8 cellular contexts compared by ENCODE assay signal in genomic region chr16:67150058-67150832, GRCh38. TPM values are rescaled to one million over a fixed set of nuclear protein-coding genes. Genes with fewer than 3 reads are reported as not detected.
DNase-seq lines count a peak whose midpoint lies in the region; ATAC-seq and TF ChIP-seq lines count a peak whose summit lies in the region.

No MANE protein-coding gene starts in this region.

- peak in 4 of 5 donors; percentile 49 to 54 (median 52) for DNase-seq in CD4-positive, alpha-beta memory T cell
- DNase-seq in NCI-H2227 (lab: John Stamatoyannopoulos, UW; ENCODE audit: unreplicated experiment) (peak; percentile 80), hepatic stellate cell (ENCODE audit: low spot score) (peak; percentile 73), gastrocnemius medialis (no peak), HK-2 (ENCODE audit: unreplicated experiment) (no peak), SIG-M5 treated with dmso at 0.1 percent for 504 hours (lab: John Stamatoyannopoulos, UW; ENCODE audit: unreplicated experiment) (no peak)
- DNase-seq in activated naive CD8-positive, alpha-beta T cell treated with anti-CD3 and anti-CD28 coated beads, Interleukin-2, amount 10 ng/mL, durations not matched to agents 7 days and 5 days: peak; percentile 74

- no peak for TF ChIP-seq POLR2A in gastrocnemius medialis (IDR thresholded peaks at IDR 0.05)

- peak overlapping the region in 7 of 8 donors; percentile 43 to 86 (median 83) for H3K4me3 Mint-ChIP-seq in CD4-positive, alpha-beta memory T cell
- H3K4me3 Mint-ChIP-seq in activated naive CD8-positive, alpha-beta T cell treated with anti-CD3 and anti-CD28 coated beads, Interleukin-2, amount 10 ng/mL, durations not matched to agents 7 days and 5 days: peak overlapping the region; percentile 74

- POLR2A ChIA-PET in CD4-positive, alpha-beta memory T cell (lab: Charles Lee; ENCODE audit: partially characterized antibody): interaction anchor here (0.7 to 7.2 kb wide), 16 partner anchors 13 to 174 kb away, joined by 3 to 174 read pairs (median 4); partner anchors contain the start of genes CBFB, FBXL8, HSF4 and NOL3
- POLR2A ChIA-PET in activated naive CD8-positive, alpha-beta T cell treated with anti-CD3 and anti-CD28 coated beads, Interleukin-2, amount 10 ng/mL, durations not matched to agents 7 days and 5 days (lab: Charles Lee): interaction anchor here (0.6 to 2.8 kb wide), 10 partner anchors 10 to 298 kb away, joined by 3 to 16 read pairs (median 4); partner anchors contain the start of genes CBFB, FBXL8 and TRADD

- peaks cover 27% of the 10 kb centered on the region for H3K4me1 ChIP-seq in CD4-positive, alpha-beta memory T cell (ENCODE audit: insufficient read depth, low read length)
- H3K4me1 ChIP-seq in gastrocnemius medialis: peaks cover 3 to 19% of the 10 kb centered on the region in 2 donors

- peak overlapping the region; percentile 52 for H3K27ac ChIP-seq in CD4-positive, alpha-beta memory T cell (ENCODE audit: low read depth, low read length)
- peak overlapping the region; percentile 54 to 76 (median 70) for H3K27ac ChIP-seq in gastrocnemius medialis

- in situ Hi-C loops in gastrocnemius medialis (cut with MboI; ENCODE audit: low sequenced_read_pairs in 4 of 4): loop anchor here in 3 of 4 donors (10.0 kb wide), 3 partner anchors 135 to 185 kb away; partner anchors contain the start of gene CES3 (in 1 of the 3)

- no peaks in the 10 kb centered on the region for H3K27me3 Mint-ChIP-seq in CD4-positive, alpha-beta memory T cell
- H3K27me3 Mint-ChIP-seq in activated naive CD8-positive, alpha-beta T cell treated with anti-CD3 and anti-CD28 coated beads, Interleukin-2, amount 10 ng/mL, durations not matched to agents 7 days and 5 days: peaks cover 5% of the 10 kb centered on the region

- H3K27ac Mint-ChIP-seq in CD4-positive, alpha-beta memory T cell: peak overlapping the region in 1 of 7 donors; percentile 82
- H3K27ac Mint-ChIP-seq in activated naive CD8-positive, alpha-beta T cell treated with anti-CD3 and anti-CD28 coated beads, Interleukin-2, amount 10 ng/mL, durations not matched to agents 7 days and 5 days: no peak overlapping the region

- H3K36me3 Mint-ChIP-seq in CD4-positive, alpha-beta memory T cell: peaks cover 11 to 17% of the 10 kb centered on the region in 2 donors
- H3K36me3 Mint-ChIP-seq in activated naive CD8-positive, alpha-beta T cell treated with anti-CD3 and anti-CD28 coated beads, Interleukin-2, amount 10 ng/mL, durations not matched to agents 7 days and 5 days: peaks cover 20% of the 10 kb centered on the region

- intact Hi-C loops in CD4-positive, alpha-beta memory T cell (cut with micrococcal nuclease): loop anchor here (1.0 to 2.0 kb wide), 2 partner anchors 9 to 41 kb away; partner anchors contain the start of genes FBXL8, PHAF1 and TRADD
- intact Hi-C loops in gastrocnemius medialis (cut with DNase I; ENCODE audit: low total_unique reads): no loop called here

- peaks cover 4% of the 10 kb centered on the region for H3K36me3 ChIP-seq in CD4-positive, alpha-beta memory T cell (ENCODE audit: insufficient read depth, low read length)
- peaks cover 0 to 36% of the 10 kb centered on the region in 2 donors for H3K36me3 ChIP-seq in gastrocnemius medialis

- H3K4me1 Mint-ChIP-seq in CD4-positive, alpha-beta memory T cell: peaks cover 21 to 48% (median 29%) of the 10 kb centered on the region in 4 donors
- H3K4me1 Mint-ChIP-seq in activated naive CD8-positive, alpha-beta T cell treated with anti-CD3 and anti-CD28 coated beads, Interleukin-2, amount 10 ng/mL, durations not matched to agents 7 days and 5 days: peaks cover 29% of the 10 kb centered on the region

- ATAC-seq in GM21381 (IDR thresholded peaks at IDR 0.05; ENCODE audit: unreplicated experiment): peak; percentile 36
- peak; percentile 70 for ATAC-seq in activated naive CD8-positive, alpha-beta T cell treated with anti-CD3 and anti-CD28 coated beads, Interleukin-2, amount 10 ng/mL, durations not matched to agents 7 days and 5 days (ENCODE audit: low read depth)
- ATAC-seq in gastrocnemius medialis: peak; percentile 4 to 13

- no peak for TF ChIP-seq CTCF in gastrocnemius medialis (IDR thresholded peaks at IDR 0.05 in 4 of 5, conservative IDR thresholded peaks at IDR 0.05 in 1 of 5)

- H3K9me3 ChIP-seq in CD4-positive, alpha-beta memory T cell (ENCODE audit: control insufficient read depth in 1 of 2, low read length in 2 of 2): no peaks in the 10 kb centered on the region
- no peaks in the 10 kb centered on the region for H3K9me3 ChIP-seq in gastrocnemius medialis

- CTCF ChIA-PET in CD4-positive, alpha-beta memory T cell (lab: Charles Lee; ENCODE audit: partially characterized antibody): interaction anchor here (1.0 to 13.4 kb wide), 7 partner anchors 10 to 173 kb away, joined by 3 to 187 read pairs (median 7); partner anchors contain the start of genes FBXL8 and TRADD

- peaks cover 0 to 5% (median 0%) of the 10 kb centered on the region in 8 donors for H3K9me3 Mint-ChIP-seq in CD4-positive, alpha-beta memory T cell
- H3K9me3 Mint-ChIP-seq in activated naive CD8-positive, alpha-beta T cell treated with anti-CD3 and anti-CD28 coated beads, Interleukin-2, amount 10 ng/mL, durations not matched to agents 7 days and 5 days: no peaks in the 10 kb centered on the region

- no peaks in the 10 kb centered on the region for H3K27me3 ChIP-seq in CD4-positive, alpha-beta memory T cell (ENCODE audit: insufficient read depth, low read length)
- H3K27me3 ChIP-seq in gastrocnemius medialis: peaks cover 3 to 12% (median 4%) of the 10 kb centered on the region in 3 donors

- peak overlapping the region; percentile 29 to 69 for H3K4me3 ChIP-seq in CD4-positive, alpha-beta memory T cell (ENCODE audit: low read length in 2 of 2)
- H3K4me3 ChIP-seq in gastrocnemius medialis: peak overlapping the region; percentile 60 to 82 (median 67)

RNA-seq across cellular contexts. Expression of gene B3GNT9, which starts 0.6 kb away (rescaled TPM):
- 10 to 100 TPM; 10.0 to 10.4 TPM for total RNA-seq in CD4-positive, alpha-beta memory T cell
- polyA plus RNA-seq in CD4-positive, alpha-beta memory T cell: 10 to 100 TPM; 10.0 to 11.8 TPM
- total RNA-seq in activated naive CD8-positive, alpha-beta T cell treated with anti-CD3 and anti-CD28 coated beads, Interleukin-2, amount 10 ng/mL, durations not matched to agents 7 days and 5 days: 10 to 100 TPM in 1 of 2 experiments, 1 to 10 TPM in 1; 9.0 to 10.1 TPM
- total RNA-seq in gastrocnemius medialis: 1 to 10 TPM; 1.5 to 3.1 (median 2.6) TPM

RNA-seq across cellular contexts. Expression of gene TRADD, which starts 9.5 kb away (rescaled TPM):
- total RNA-seq in CD4-positive, alpha-beta memory T cell: 100 to 1,000 TPM; 161 to 173 TPM
- 100 to 1,000 TPM; 221 to 285 TPM for polyA plus RNA-seq in CD4-positive, alpha-beta memory T cell
- 10 to 100 TPM; 77.3 to 81.7 TPM for total RNA-seq in activated naive CD8-positive, alpha-beta T cell treated with anti-CD3 and anti-CD28 coated beads, Interleukin-2, amount 10 ng/mL, durations not matched to agents 7 days and 5 days
- total RNA-seq in gastrocnemius medialis: 10 to 100 TPM in 2 of 4 donors, 1 to 10 TPM in 2; 8.8 to 15.3 (median 10.1) TPM

RNA-seq across cellular contexts. Expression of gene FBXL8, which starts 9.5 kb away (rescaled TPM):
- 10 to 100 TPM; 69.9 to 76.2 TPM for total RNA-seq in CD4-positive, alpha-beta memory T cell
- polyA plus RNA-seq in CD4-positive, alpha-beta memory T cell: 10 to 100 TPM; 19.2 to 26.5 TPM
- 10 to 100 TPM; 34.1 to 41.3 TPM for total RNA-seq in activated naive CD8-positive, alpha-beta T cell treated with anti-CD3 and anti-CD28 coated beads, Interleukin-2, amount 10 ng/mL, durations not matched to agents 7 days and 5 days
- total RNA-seq in gastrocnemius medialis: 10 to 100 TPM in 3 of 4 donors, 1 to 10 TPM in 1; 7.0 to 16.3 (median 14.3) TPM

RNA-seq across cellular contexts. Expression of gene HSF4, which starts 14.3 kb away (rescaled TPM):
- 10 to 100 TPM; 93.6 to 98.7 TPM for total RNA-seq in CD4-positive, alpha-beta memory T cell
- under 1 TPM in 1 of 2 donors, not detected in 1; 0.37 TPM for polyA plus RNA-seq in CD4-positive, alpha-beta memory T cell
- total RNA-seq in activated naive CD8-positive, alpha-beta T cell treated with anti-CD3 and anti-CD28 coated beads, Interleukin-2, amount 10 ng/mL, durations not matched to agents 7 days and 5 days: 10 to 100 TPM; 61.5 to 76.8 TPM
- 100 to 1,000 TPM in 1 of 4 donors, 10 to 100 TPM in 2, 1 to 10 TPM in 1; 9.0 to 111 (median 29.7) TPM for total RNA-seq in gastrocnemius medialis

RNA-seq across cellular contexts. Expression of gene NOL3, which starts 20.1 kb away (rescaled TPM):
- total RNA-seq in CD4-positive, alpha-beta memory T cell: 10 to 100 TPM in 1 of 2 experiments, 1 to 10 TPM in 1; 9.6 to 12.5 TPM
- polyA plus RNA-seq in CD4-positive, alpha-beta memory T cell: 1 to 10 TPM; 1.3 to 1.7 TPM
- 10 to 100 TPM; 17.7 to 18.6 TPM for total RNA-seq in activated naive CD8-positive, alpha-beta T cell treated with anti-CD3 and anti-CD28 coated beads, Interleukin-2, amount 10 ng/mL, durations not matched to agents 7 days and 5 days
- 100 to 1,000 TPM in 3 of 4 donors, 10 to 100 TPM in 1; 77.5 to 231 (median 173) TPM for total RNA-seq in gastrocnemius medialis

Comparison
In these comparisons a context has a peak if more than half of its experiments do, and no peak if none do; other contexts are left out.
1. DNase-seq: peak in CD4-positive, alpha-beta memory T cell (4 of 5), NCI-H2227 (single experiment), activated naive CD8-positive, alpha-beta T cell treated with anti-CD3 and anti-CD28 coated beads, Interleukin-2, amount 10 ng/mL, durations not matched to agents 7 days and 5 days (single experiment) and hepatic stellate cell (single experiment); none in gastrocnemius medialis (0 of 2), HK-2 (single experiment) and SIG-M5 treated with dmso at 0.1 percent for 504 hours (single experiment).
2. ATAC-seq: peak in every context shown above with its lines; median percentile 70 in activated naive CD8-positive, alpha-beta T cell treated with anti-CD3 and anti-CD28 coated beads, Interleukin-2, amount 10 ng/mL, durations not matched to agents 7 days and 5 days; 36 in GM21381; 8 in gastrocnemius medialis.
3. RNA of gene TRADD, which starts 9.5 kb away (total RNA-seq): 161 to 173 TPM in CD4-positive, alpha-beta memory T cell and 77.3 to 81.7 TPM in activated naive CD8-positive, alpha-beta T cell treated with anti-CD3 and anti-CD28 coated beads, Interleukin-2, amount 10 ng/mL, durations not matched to agents 7 days and 5 days; 8.8 to 15.3 TPM in gastrocnemius medialis; every median in the first group is over 4 times any median in the second.